In the genomic region with DNA sequence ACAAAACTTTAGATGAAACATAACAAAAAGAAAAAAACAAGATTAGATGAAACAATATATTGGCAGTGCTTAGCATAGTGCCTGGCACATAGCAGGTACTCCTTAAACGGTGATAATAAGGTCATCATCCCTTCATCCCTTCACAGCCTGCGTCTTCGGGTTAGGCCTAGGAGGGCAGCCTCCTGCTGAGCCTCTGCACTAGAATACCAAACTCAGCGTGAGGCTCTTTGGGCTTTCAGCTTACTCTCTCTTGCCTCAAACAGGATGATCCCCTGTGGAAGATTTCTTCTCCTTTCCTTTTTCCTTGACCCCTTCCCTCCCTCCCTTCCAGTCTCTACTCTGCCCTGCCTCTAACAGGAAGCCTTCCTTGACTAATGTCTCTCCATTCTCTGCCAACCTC, we compare ENCODE assay signal across 25 cellular contexts. TPM values are rescaled to one million over a fixed set of nuclear protein-coding genes. Genes with fewer than 3 reads are reported as not detected.
DNase-seq lines count a peak whose midpoint lies in the region; ATAC-seq, FAIRE-seq and TF ChIP-seq lines count a peak whose summit lies in the region.
"Had no signal": no experiment of that assay in that cellular context is flagged by ENCODE, and none has a peak within 500 bp of the region (broad histone marks: within the 10 kb centered on the region; RNA-seq: fewer than 3 reads in every experiment).

No MANE protein-coding gene starts in this region.

- peak overlapping the region in 3 of 5 experiments; percentile 19 to 93 (median 48) for H3K27ac Mint-ChIP-seq in brain
- H3K27ac Mint-ChIP-seq in stimulated activated memory B cell treated with anti-CD40 and anti-IgM and Interleukin-4, amounts not matched to agents 10 μg/mL and 1 μg/mL and 100 μg/mL, for 72 hours: no peak overlapping the region
- H3K27ac Mint-ChIP-seq: activated CD4-positive, alpha-beta T cell treated with anti-CD3 and anti-CD28 coated beads, Interleukin-2, amount 10 ng/mL, durations not matched to agents 7 days and 5 days; activated naive CD4-positive, alpha-beta T cell treated with anti-CD3 and anti-CD28 coated beads, Interleukin-2, amount 50 U/mL, for 24 hours had no signal

- H3K27ac ChIP-seq in mesodermal cell (ENCODE audit: low read depth, low read length, severe bottlenecking) (peak overlapping the region; percentile 93), upper lobe of right lung (no peak overlapping the region)
- H3K27ac ChIP-seq: A549, psoas muscle, SJSA1, spleen had no signal

- peaks cover 9% of the 10 kb centered on the region for H3K4me1 Mint-ChIP-seq in activated T-cell treated with anti-CD3 and anti-CD28 coated beads, Interleukin-2, amount 50 U/mL, for 4 hours (ENCODE audit: low read depth)
- peaks cover 28% of the 10 kb centered on the region for H3K4me1 Mint-ChIP-seq in brain
- peaks cover 14% of the 10 kb centered on the region for H3K4me1 Mint-ChIP-seq in stimulated activated memory B cell treated with anti-CD40 and anti-IgM and Interleukin-4, amounts not matched to agents 10 μg/mL and 1 μg/mL and 100 μg/mL, for 72 hours

- no peak for ATAC-seq in activated T-cell treated with anti-CD3 and anti-CD28 coated beads, Interleukin-2, amount 50 U/mL, for 4 hours
- ATAC-seq in upper lobe of right lung (no peak), HG03432 (IDR thresholded peaks at IDR 0.05; ENCODE audit: unreplicated experiment) (no peak)
- no peak for ATAC-seq in stimulated activated memory B cell treated with anti-CD40 and anti-IgM and Interleukin-4, amounts not matched to agents 10 μg/mL and 1 μg/mL and 100 μg/mL, for 72 hours
- ATAC-seq: HCT116 had no signal

- H3K4me1 ChIP-seq in mesodermal cell (ENCODE audit: control insufficient read depth, insufficient read depth, low read length, poor library complexity, severe bottlenecking) (peaks cover 28% of the 10 kb centered on the region), upper lobe of right lung (peaks cover 13% of the 10 kb centered on the region)
- H3K4me1 ChIP-seq: A549, SJSA1 had no signal

- no peaks in the 10 kb centered on the region for H3K9me3 Mint-ChIP-seq in activated T-cell treated with anti-CD3 and anti-CD28 coated beads, Interleukin-2, amount 50 U/mL, for 4 hours
- H3K9me3 Mint-ChIP-seq in brain: peaks cover 0 to 3% (median 0%) of the 10 kb centered on the region in 5 experiments
- no peaks in the 10 kb centered on the region for H3K9me3 Mint-ChIP-seq in stimulated activated memory B cell treated with anti-CD40 and anti-IgM and Interleukin-4, amounts not matched to agents 10 μg/mL and 1 μg/mL and 100 μg/mL, for 72 hours
- H3K9me3 Mint-ChIP-seq: activated CD4-positive, alpha-beta T cell treated with anti-CD3 and anti-CD28 coated beads, Interleukin-2, amount 10 ng/mL, durations not matched to agents 7 days and 5 days; activated naive CD4-positive, alpha-beta T cell treated with anti-CD3 and anti-CD28 coated beads, Interleukin-2, amount 50 U/mL, for 24 hours had no signal

- H3K27me3 ChIP-seq in upper lobe of right lung: peaks cover 25% of the 10 kb centered on the region

- intact Hi-C loops in upper lobe of right lung (cut with DNase I): no loop called here

- DNase-seq in activated T-cell treated with anti-CD3 and anti-CD28 coated beads, Interleukin-2, amount 50 U/mL, for 4 hours: no peak
- no peak for DNase-seq in activated T-cell treated with anti-CD3 and anti-CD28 coated beads for 4 hours
- DNase-seq in upper lobe of right lung: peak; percentile 2
- DNase-seq in GM12891 (ENCODE audit: insufficient read length, low spot score): no peak
- DNase-seq: activated CD4-positive, alpha-beta T cell treated with anti-CD3 and anti-CD28 coated beads, Interleukin-2, amount 10 ng/mL, durations not matched to agents 7 days and 5 days; effector CD8-positive, alpha-beta T cell; left cardiac atrium; NCI-H1930; OCI-M1; stimulated activated naive CD4-positive, alpha-beta T cell treated with Interleukin-2 at 50 U/mL for 16 hours had no signal

- H3K36me3 Mint-ChIP-seq in activated T-cell treated with anti-CD3 and anti-CD28 coated beads, Interleukin-2, amount 50 U/mL, for 4 hours (ENCODE audit: insufficient read depth): no peaks in the 10 kb centered on the region
- H3K36me3 Mint-ChIP-seq in brain: no peaks in the 10 kb centered on the region
- no peaks in the 10 kb centered on the region for H3K36me3 Mint-ChIP-seq in stimulated activated memory B cell treated with anti-CD40 and anti-IgM and Interleukin-4, amounts not matched to agents 10 μg/mL and 1 μg/mL and 100 μg/mL, for 72 hours
- H3K36me3 Mint-ChIP-seq: activated naive CD4-positive, alpha-beta T cell treated with anti-CD3 and anti-CD28 coated beads, Interleukin-2, amount 50 U/mL, for 24 hours had no signal

- no peak overlapping the region for H3K4me3 ChIP-seq in mesodermal cell (ENCODE audit: extremely low read depth, insufficient read depth, low read length, poor library complexity, severe bottlenecking)
- no peak overlapping the region for H3K4me3 ChIP-seq in upper lobe of right lung
- H3K4me3 ChIP-seq: A549, SJSA1 had no signal

- H3K9me3 ChIP-seq in mesodermal cell (ENCODE audit: control insufficient read depth, low read length) (no peaks in the 10 kb centered on the region), upper lobe of right lung (no peaks in the 10 kb centered on the region)
- H3K9me3 ChIP-seq: A549, psoas muscle, SJSA1, spleen had no signal

- peaks cover 52% of the 10 kb centered on the region for H3K27me3 Mint-ChIP-seq in activated T-cell treated with anti-CD3 and anti-CD28 coated beads, Interleukin-2, amount 50 U/mL, for 4 hours (ENCODE audit: low read depth)
- peaks cover 6% of the 10 kb centered on the region for H3K27me3 Mint-ChIP-seq in brain
- H3K27me3 Mint-ChIP-seq in stimulated activated memory B cell treated with anti-CD40 and anti-IgM and Interleukin-4, amounts not matched to agents 10 μg/mL and 1 μg/mL and 100 μg/mL, for 72 hours: peaks cover 88% of the 10 kb centered on the region

- peak overlapping the region; percentile 16 for H3K4me3 Mint-ChIP-seq in activated T-cell treated with anti-CD3 and anti-CD28 coated beads, Interleukin-2, amount 50 U/mL, for 4 hours
- H3K4me3 Mint-ChIP-seq in brain: peak overlapping the region; percentile 25 to 83 (median 64)
- H3K4me3 Mint-ChIP-seq in stimulated activated memory B cell treated with anti-CD40 and anti-IgM and Interleukin-4, amounts not matched to agents 10 μg/mL and 1 μg/mL and 100 μg/mL, for 72 hours: no peak overlapping the region
- H3K4me3 Mint-ChIP-seq: activated CD4-positive, alpha-beta T cell treated with anti-CD3 and anti-CD28 coated beads, Interleukin-2, amount 10 ng/mL, durations not matched to agents 7 days and 5 days had no signal

- FAIRE-seq in GM12891 (lab: Jason Lieb, UNC): no peak
- FAIRE-seq: A549, bronchial epithelial cell had no signal

- WGBS in mesodermal cell (ENCODE audit: insufficient coverage in 2 of 2), 2 experiments: 20 to 22% methylated on average over 4 of the region's 4 CpGs

- TF ChIP-seq POLR2A in GM12891 (IDR thresholded peaks at IDR 0.05; ENCODE audit: low read depth, low read length): no peak

- TF ChIP-seq CTCF in brain (conservative IDR thresholded peaks at IDR 0.05) (no peak), upper lobe of right lung (IDR thresholded peaks at IDR 0.05) (no peak)

- no peaks in the 10 kb centered on the region for H3K36me3 ChIP-seq in mesodermal cell (ENCODE audit: control insufficient read depth, insufficient read depth, low read length)
- H3K36me3 ChIP-seq in upper lobe of right lung: no peaks in the 10 kb centered on the region
- H3K36me3 ChIP-seq: SJSA1, spleen had no signal

TF ChIP-seq in GM12891, 5 proteins besides CTCF, POLR2A, EP300 and RAD21:
- TF ChIP-seq PAX5 (IDR thresholded peaks at IDR 0.05; ENCODE audit: insufficient read depth, low read length, severe bottlenecking) (no peak), SPI1 (IDR thresholded peaks at IDR 0.05; ENCODE audit: low read depth, low read length) (no peak), POLR2AphosphoS5 (IDR thresholded peaks at IDR 0.05; ENCODE audit: low read depth, low read length) (no peak), TAF1 (IDR thresholded peaks at IDR 0.05; ENCODE audit: low read depth, low read length) (no peak), POU2F2 (IDR thresholded peaks at IDR 0.05; ENCODE audit: low read depth, low read length) (no peak)

RNA-seq across cellular contexts. Expression of gene FIGNL2, which starts 14.4 kb away (rescaled TPM):
- total RNA-seq in activated T-cell treated with anti-CD3 and anti-CD28 coated beads, Interleukin-2, amount 50 U/mL, for 4 hours: under 1 TPM; 0.54 to 0.69 (median 0.58) TPM
- 0.46 TPM for polyA plus RNA-seq in brain (ENCODE audit: insufficient read depth, low read depth, low replicate concordance)
- 25.1 TPM for polyA plus RNA-seq in mesodermal cell (2013, experiment 1 of 2)
- polyA plus RNA-seq in mesodermal cell (2013, experiment 2 of 2): 23.3 TPM
- total RNA-seq in upper lobe of right lung: 1.5 TPM
- polyA plus RNA-seq in GM12891 (2012; ENCODE audit: low read depth, missing spikeins): not detected
- total RNA-seq: bronchial epithelial cell, MCF 10A, SJSA1 had no signal

RNA-seq across cellular contexts. Expression of gene ANKRD33, which starts 25.0 kb away (rescaled TPM):
- not detected for total RNA-seq in activated T-cell treated with anti-CD3 and anti-CD28 coated beads, Interleukin-2, amount 50 U/mL, for 4 hours
- polyA plus RNA-seq in brain (ENCODE audit: insufficient read depth, low read depth, low replicate concordance): not detected
- 0.33 TPM for polyA plus RNA-seq in mesodermal cell (2013, experiment 1 of 2)
- 0.86 TPM for polyA plus RNA-seq in mesodermal cell (2013, experiment 2 of 2)
- not detected for total RNA-seq in upper lobe of right lung
- not detected for polyA plus RNA-seq in GM12891 (2012; ENCODE audit: low read depth, missing spikeins)
- total RNA-seq: activated CD4-positive, alpha-beta T cell treated with anti-CD3 and anti-CD28 coated beads, Interleukin-2, amount 10 ng/mL, durations not matched to agents 7 days and 5 days; bronchial epithelial cell; HT1080; left cardiac atrium; MCF 10A; mucosa of gallbladder; psoas muscle; SJSA1; spleen; urinary bladder had no signal
- polyA plus RNA-seq: A549, spleen, urinary bladder had no signal

RNA-seq across cellular contexts. Expression of gene ACVRL1, which starts 44.4 kb away (rescaled TPM):
- under 1 TPM in 2 of 3 donors, not detected in 1; 0.08 to 0.29 TPM for total RNA-seq in activated T-cell treated with anti-CD3 and anti-CD28 coated beads, Interleukin-2, amount 50 U/mL, for 4 hours
- 9.8 TPM for polyA plus RNA-seq in brain (ENCODE audit: insufficient read depth, low read depth, low replicate concordance)
- polyA plus RNA-seq in mesodermal cell (2013, experiment 1 of 2): 40.5 TPM
- 31.3 TPM for polyA plus RNA-seq in mesodermal cell (2013, experiment 2 of 2)
- 223 TPM for total RNA-seq in upper lobe of right lung
- polyA plus RNA-seq in GM12891 (2012; ENCODE audit: low read depth, missing spikeins): 0.04 TPM
- total RNA-seq: activated CD4-positive, alpha-beta T cell treated with anti-CD3 and anti-CD28 coated beads, Interleukin-2, amount 10 ng/mL, durations not matched to agents 7 days and 5 days; MCF 10A had no signal

Comparison
In these comparisons a context has a peak if more than half of its experiments do, and no peak if none do; other contexts are left out.
1. RNA of gene ACVRL1, which starts 44.4 kb away (total RNA-seq): 223 TPM in upper lobe of right lung (single experiment); 0.08 to 0.29 TPM in activated T-cell treated with anti-CD3 and anti-CD28 coated beads, Interleukin-2, amount 50 U/mL, for 4 hours; every median in the first group is over 100 times any median in the second.